1 cellular context compared by ENCODE assay signal in genomic region chr20:2851086-2851485, GRCh38.
TF ChIP-seq lines count a peak whose summit lies in the region.

No MANE protein-coding gene starts in this region.

TF ChIP-seq in HepG2, 621 proteins besides CTCF, POLR2A, EP300 and RAD21:
- TF ChIP-seq, protein P1, sequence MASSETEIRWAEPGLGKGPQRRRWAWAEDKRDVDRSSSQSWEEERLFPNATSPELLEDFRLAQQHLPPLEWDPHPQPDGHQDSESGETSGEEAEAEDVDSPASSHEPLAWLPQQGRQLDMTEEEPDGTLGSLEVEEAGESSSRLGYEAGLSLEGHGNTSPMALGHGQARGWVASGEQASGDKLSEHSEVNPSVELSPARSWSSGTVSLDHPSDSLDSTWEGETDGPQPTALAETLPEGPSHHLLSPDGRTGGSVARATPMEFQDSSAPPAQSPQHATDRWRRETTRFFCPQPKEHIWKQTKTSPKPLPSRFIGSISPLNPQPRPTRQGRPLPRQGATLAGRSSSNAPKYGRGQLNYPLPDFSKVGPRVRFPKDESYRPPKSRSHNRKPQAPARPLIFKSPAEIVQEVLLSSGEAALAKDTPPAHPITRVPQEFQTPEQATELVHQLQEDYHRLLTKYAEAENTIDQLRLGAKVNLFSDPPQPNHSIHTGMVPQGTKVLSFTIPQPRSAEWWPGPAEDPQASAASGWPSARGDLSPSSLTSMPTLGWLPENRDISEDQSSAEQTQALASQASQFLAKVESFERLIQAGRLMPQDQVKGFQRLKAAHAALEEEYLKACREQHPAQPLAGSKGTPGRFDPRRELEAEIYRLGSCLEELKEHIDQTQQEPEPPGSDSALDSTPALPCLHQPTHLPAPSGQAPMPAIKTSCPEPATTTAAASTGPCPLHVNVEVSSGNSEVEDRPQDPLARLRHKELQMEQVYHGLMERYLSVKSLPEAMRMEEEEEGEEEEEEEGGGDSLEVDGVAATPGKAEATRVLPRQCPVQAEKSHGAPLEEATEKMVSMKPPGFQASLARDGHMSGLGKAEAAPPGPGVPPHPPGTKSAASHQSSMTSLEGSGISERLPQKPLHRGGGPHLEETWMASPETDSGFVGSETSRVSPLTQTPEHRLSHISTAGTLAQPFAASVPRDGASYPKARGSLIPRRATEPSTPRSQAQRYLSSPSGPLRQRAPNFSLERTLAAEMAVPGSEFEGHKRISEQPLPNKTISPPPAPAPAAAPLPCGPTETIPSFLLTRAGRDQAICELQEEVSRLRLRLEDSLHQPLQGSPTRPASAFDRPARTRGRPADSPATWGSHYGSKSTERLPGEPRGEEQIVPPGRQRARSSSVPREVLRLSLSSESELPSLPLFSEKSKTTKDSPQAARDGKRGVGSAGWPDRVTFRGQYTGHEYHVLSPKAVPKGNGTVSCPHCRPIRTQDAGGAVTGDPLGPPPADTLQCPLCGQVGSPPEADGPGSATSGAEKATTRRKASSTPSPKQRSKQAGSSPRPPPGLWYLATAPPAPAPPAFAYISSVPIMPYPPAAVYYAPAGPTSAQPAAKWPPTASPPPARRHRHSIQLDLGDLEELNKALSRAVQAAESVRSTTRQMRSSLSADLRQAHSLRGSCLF (CRISPR knock-in tag; IDR thresholded peaks at IDR 0.05; ENCODE audit: borderline replicate concordance) = no peak
- no peak for TF ChIP-seq POLR2AphosphoS2 (IDR thresholded peaks at IDR 0.05; ENCODE audit: low read depth, low read length)
- TF ChIP-seq POLR2AphosphoS5 (IDR thresholded peaks at IDR 0.05; ENCODE audit: low read depth, low read length) = no peak
- 0 out of 2 replicates have a peak, but pooled peaks have one; percentile 2 for TF ChIP-seq ZNF704 (CRISPR knock-in tag; IDR thresholded peaks at IDR 0.05; ENCODE audit: borderline replicate concordance)
- 0 out of 2 replicates have a peak, but pooled peaks have one; percentile 22 for TF ChIP-seq MTA1 (CRISPR knock-in tag; IDR thresholded peaks at IDR 0.05; ENCODE audit: borderline replicate concordance)
- TF ChIP-seq, protein P2, sequence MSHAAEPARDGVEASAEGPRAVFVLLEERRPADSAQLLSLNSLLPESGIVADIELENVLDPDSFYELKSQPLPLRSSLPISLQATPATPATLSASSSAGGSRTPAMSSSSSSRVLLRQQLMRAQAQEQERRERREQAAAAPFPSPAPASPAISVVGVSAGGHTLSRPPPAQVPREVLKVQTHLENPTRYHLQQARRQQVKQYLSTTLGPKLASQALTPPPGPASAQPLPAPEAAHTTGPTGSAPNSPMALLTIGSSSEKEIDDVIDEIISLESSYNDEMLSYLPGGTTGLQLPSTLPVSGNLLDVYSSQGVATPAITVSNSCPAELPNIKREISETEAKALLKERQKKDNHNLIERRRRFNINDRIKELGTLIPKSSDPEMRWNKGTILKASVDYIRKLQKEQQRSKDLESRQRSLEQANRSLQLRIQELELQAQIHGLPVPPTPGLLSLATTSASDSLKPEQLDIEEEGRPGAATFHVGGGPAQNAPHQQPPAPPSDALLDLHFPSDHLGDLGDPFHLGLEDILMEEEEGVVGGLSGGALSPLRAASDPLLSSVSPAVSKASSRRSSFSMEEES (CRISPR knock-in tag; IDR thresholded peaks at IDR 0.05) = no peak
